ENCODE assay signal across 19 cellular contexts in genomic region chr2:8513601-8514273, GRCh38.
DNase-seq lines count a peak whose midpoint lies in the region; ATAC-seq and TF ChIP-seq lines count a peak whose summit lies in the region.
"Had no signal": no experiment of that assay in that cellular context is flagged by ENCODE, and none has a peak within 500 bp of the region (broad histone marks: within the 10 kb centered on the region; RNA-seq: fewer than 3 reads in every experiment).

No MANE protein-coding gene starts in this region.

- H3K27me3 ChIP-seq in KMS-11 (ENCODE audit: insufficient read depth, low read depth), result no peaks in the 10 kb centered on the region
- H3K27me3 ChIP-seq in parathyroid adenoma (ENCODE audit: control insufficient read depth, insufficient read depth, low read length), result no peaks in the 10 kb centered on the region
- H3K27me3 ChIP-seq: foreskin keratinocyte, MG63 had no signal

- H3K9ac ChIP-seq in KMS-11 (no peak overlapping the region), parathyroid adenoma (no peak overlapping the region)

- no peak for DNase-seq in activated CD8-positive, alpha-beta memory T cell treated with anti-CD3 and anti-CD28 coated beads, Interleukin-2, amount 10 ng/mL, durations not matched to agents 7 days and 5 days
- DNase-seq in activated CD8-positive, alpha-beta memory T cell treated with anti-CD3 and anti-CD28 coated beads for 24 hours, result no peak
- DNase-seq in left lobe of liver (ENCODE audit: low spot score) (no peak), COLO668 (lab: John Stamatoyannopoulos, UW; ENCODE audit: unreplicated experiment) (no peak)
- DNase-seq: activated gamma-delta T cell; cortex of kidney; foreskin keratinocyte; MG63; NCI-H1694; NCI-H226; retina; stimulated activated naive CD4-positive, alpha-beta T cell; trophoblast cell had no signal

- H3K4me2 ChIP-seq in KMS-11 (peak overlapping the region; percentile 87; the same call in 1 of the 2 replicates), parathyroid adenoma (ENCODE audit: low read length) (no peak overlapping the region)

- no peak for ATAC-seq in activated CD8-positive, alpha-beta memory T cell treated with anti-CD3 and anti-CD28 coated beads, Interleukin-2, amount 10 ng/mL, durations not matched to agents 7 days and 5 days
- ATAC-seq in HG03097 (IDR thresholded peaks at IDR 0.05; ENCODE audit: low FRiP score, unreplicated experiment) (no peak), left lobe of liver (no peak)
- ATAC-seq: foreskin keratinocyte had no signal

- H3K4me3 ChIP-seq in KMS-11 (IDR thresholded peaks at IDR 0.05; ENCODE audit: insufficient read depth, low read depth, low read length) (peak overlapping the region; percentile 65), parathyroid adenoma (ENCODE audit: low read depth, low read length) (no peak overlapping the region)
- H3K4me3 ChIP-seq: MG63 had no signal

- H2AFZ ChIP-seq in KMS-11 (ENCODE audit: low read depth), result 0 out of 2 replicates have a peak overlapping the region, but pooled peaks have one; percentile 16
- no peak overlapping the region for H2AFZ ChIP-seq in parathyroid adenoma

- H3K27ac Mint-ChIP-seq in activated CD8-positive, alpha-beta memory T cell treated with anti-CD3 and anti-CD28 coated beads, Interleukin-2, amount 10 ng/mL, durations not matched to agents 7 days and 5 days, result peak overlapping the region; percentile 95
- H3K27ac Mint-ChIP-seq in activated naive CD8-positive, alpha-beta T cell, result no peak overlapping the region
- H3K27ac Mint-ChIP-seq: brain had no signal

- H3K9me3 Mint-ChIP-seq in activated CD8-positive, alpha-beta memory T cell treated with anti-CD3 and anti-CD28 coated beads, Interleukin-2, amount 10 ng/mL, durations not matched to agents 7 days and 5 days (ENCODE audit: low read depth), result peaks cover 13% of the 10 kb centered on the region
- H3K9me3 Mint-ChIP-seq in activated naive CD8-positive, alpha-beta T cell (ENCODE audit: low read depth), result peaks cover 4% of the 10 kb centered on the region

- H3K36me3 ChIP-seq in KMS-11 (ENCODE audit: insufficient read depth) (no peaks in the 10 kb centered on the region), parathyroid adenoma (ENCODE audit: control insufficient read depth, insufficient read depth, low read length) (no peaks in the 10 kb centered on the region)
- H3K36me3 ChIP-seq: MG63 had no signal

- peaks cover 41% of the 10 kb centered on the region for H3K36me3 Mint-ChIP-seq in activated CD8-positive, alpha-beta memory T cell treated with anti-CD3 and anti-CD28 coated beads, Interleukin-2, amount 10 ng/mL, durations not matched to agents 7 days and 5 days
- H3K36me3 Mint-ChIP-seq in activated naive CD8-positive, alpha-beta T cell, result peaks cover 6% of the 10 kb centered on the region

- H3K4me3 Mint-ChIP-seq in activated CD8-positive, alpha-beta memory T cell treated with anti-CD3 and anti-CD28 coated beads, Interleukin-2, amount 10 ng/mL, durations not matched to agents 7 days and 5 days, result no peak overlapping the region
- peak overlapping the region; percentile 2 for H3K4me3 Mint-ChIP-seq in activated naive CD8-positive, alpha-beta T cell
- H3K4me3 Mint-ChIP-seq: brain, neural crest cell had no signal

- TF ChIP-seq CTCF in KMS-11 (conservative IDR thresholded peaks at IDR 0.05; ENCODE audit: low read depth, low read length) (no peak), parathyroid adenoma (IDR thresholded peaks at IDR 0.05) (no peak)

- H3K79me2 ChIP-seq in KMS-11 (ENCODE audit: insufficient read depth, low read depth), result no peaks in the 10 kb centered on the region
- H3K79me2 ChIP-seq in parathyroid adenoma, result peaks cover 30% of the 10 kb centered on the region

- peak overlapping the region; percentile 80; the same call in 1 of the 2 replicates for H3K27ac ChIP-seq in KMS-11
- H3K27ac ChIP-seq in parathyroid adenoma, result peak overlapping the region; percentile 96
- H3K27ac ChIP-seq: foreskin keratinocyte had no signal

- CTCF ChIA-PET in activated CD8-positive, alpha-beta memory T cell treated with anti-CD3 and anti-CD28 coated beads, Interleukin-2, amount 10 ng/mL, durations not matched to agents 7 days and 5 days (lab: Charles Lee), result interaction anchor here (0.5 to 2.4 kb wide), 5 partner anchors 11 to 41 kb away, joined by 3 to 8 read pairs (median 5); no protein-coding TSS in a partner anchor

- H3K27me3 Mint-ChIP-seq in activated CD8-positive, alpha-beta memory T cell treated with anti-CD3 and anti-CD28 coated beads, Interleukin-2, amount 10 ng/mL, durations not matched to agents 7 days and 5 days, result no peaks in the 10 kb centered on the region
- H3K27me3 Mint-ChIP-seq in activated naive CD8-positive, alpha-beta T cell, result no peaks in the 10 kb centered on the region

- H3K4me1 ChIP-seq in KMS-11 (ENCODE audit: low read depth, poor library complexity, severe bottlenecking) (peaks cover 72% of the 10 kb centered on the region), parathyroid adenoma (peaks cover 85% of the 10 kb centered on the region)
- H3K4me1 ChIP-seq: foreskin keratinocyte had no signal

- H3K9me3 ChIP-seq in parathyroid adenoma (ENCODE audit: control insufficient read depth, low read length), result no peaks in the 10 kb centered on the region
- H3K9me3 ChIP-seq: MG63 had no signal

- H4K20me1 ChIP-seq in KMS-11 (ENCODE audit: insufficient read depth), result no peaks in the 10 kb centered on the region

- H3K4me1 Mint-ChIP-seq in activated CD8-positive, alpha-beta memory T cell treated with anti-CD3 and anti-CD28 coated beads, Interleukin-2, amount 10 ng/mL, durations not matched to agents 7 days and 5 days, result peaks cover 65% of the 10 kb centered on the region
- peaks cover 27% of the 10 kb centered on the region for H3K4me1 Mint-ChIP-seq in activated naive CD8-positive, alpha-beta T cell (ENCODE audit: low read depth)
- H3K4me1 Mint-ChIP-seq: brain, neural crest cell had no signal
